ENCODE assay signal across 8 cellular contexts in the genomic region with DNA sequence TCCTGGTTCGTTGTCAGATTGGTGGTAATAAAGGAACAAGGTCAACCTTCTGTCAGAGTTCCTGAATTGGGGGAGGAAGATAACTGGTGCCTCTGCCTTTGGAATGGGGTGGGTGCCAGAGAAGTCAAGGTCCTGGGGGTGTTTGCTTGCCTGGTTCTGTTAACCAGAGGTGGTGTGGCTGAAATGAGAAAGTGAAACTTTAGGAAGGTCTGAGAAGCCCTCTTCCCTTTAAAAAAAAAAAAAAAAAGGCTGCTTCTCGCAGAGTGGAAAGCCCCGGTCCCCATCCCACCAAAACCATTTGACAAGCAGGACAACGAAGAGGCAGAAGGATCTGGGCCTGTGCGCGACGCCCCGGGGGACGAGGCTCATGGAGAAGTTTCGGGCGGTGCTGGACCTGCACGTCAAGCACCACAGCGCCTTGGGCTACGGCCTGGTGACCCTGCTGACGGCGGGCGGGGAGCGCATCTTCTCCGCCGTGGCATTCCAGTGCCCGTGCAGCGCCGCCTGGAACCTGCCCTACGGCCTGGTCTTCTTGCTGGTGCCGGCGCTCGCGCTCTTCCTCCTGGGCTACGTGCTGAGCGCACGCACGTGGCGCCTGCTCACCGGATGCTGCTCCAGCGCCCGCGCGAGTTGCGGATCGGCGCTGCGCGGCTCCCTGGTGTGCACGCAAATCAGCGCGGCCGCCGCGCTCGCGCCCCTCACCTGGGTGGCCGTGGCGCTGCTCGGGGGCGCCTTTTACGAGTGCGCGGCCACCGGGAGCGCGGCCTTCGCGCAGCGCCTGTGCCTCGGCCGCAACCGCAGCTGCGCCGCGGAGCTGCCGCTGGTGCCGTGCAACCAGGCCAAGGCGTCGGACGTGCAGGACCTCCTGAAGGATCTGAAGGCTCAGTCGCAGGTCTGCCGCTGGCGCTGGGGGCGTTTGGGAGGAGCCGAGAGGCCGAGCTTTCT. TPM values are rescaled to one million over a fixed set of nuclear protein-coding genes. Genes with fewer than 3 reads are reported as not detected.
DNase-seq lines count a peak whose midpoint lies in the region; ATAC-seq, FAIRE-seq and TF ChIP-seq lines count a peak whose summit lies in the region.

No MANE protein-coding gene starts in this region.

- no peaks in the 10 kb centered on the region for H3K79me2 ChIP-seq in K562 (ENCODE audit: control insufficient read depth, insufficient read depth, low read length)

- in situ Hi-C loops in K562 (cut with MboI), result no loop called here

- H3K9me1 ChIP-seq in K562 (ENCODE audit: control insufficient read depth, insufficient read depth, low read length), result no peaks in the 10 kb centered on the region

- H3K9ac ChIP-seq in K562 (ENCODE audit: insufficient read depth in 1 of 2, low read depth in 2 of 2, low read length in 2 of 2), result no peak overlapping the region

- no peak for TF ChIP-seq RAD21 in K562 (CRISPR knock-in tag; conservative IDR thresholded peaks at IDR 0.05 in 1 of 2, IDR thresholded peaks at IDR 0.05 in 1 of 2)

- H2AFZ ChIP-seq in K562 (ENCODE audit: low read depth, low read length), result no peak overlapping the region

- peaks cover 52% of the 10 kb centered on the region for H3K27me3 ChIP-seq in SJSA1 (replicated peaks)
- peaks cover 0 to 6% of the 10 kb centered on the region in 2 experiments; a peak in 1 of 5 replicates for H3K27me3 ChIP-seq in K562 (ENCODE audit: control insufficient read depth in 2 of 2, insufficient read depth in 2 of 2, low read length in 2 of 2)

- CTCF ChIA-PET in K562 (lab: Yijun Ruan, JAX; ENCODE audit: low intra/inter-chr PET ratio), result no interaction called here

- no peak for TF ChIP-seq EP300 in K562 (IDR thresholded peaks at IDR 0.05; ENCODE audit: low read length)

- 62% methylated on average over 45 of the region's 81 CpGs for WGBS in K562 (ENCODE audit: insufficient coverage, low coverage, missing lambda C conversion rate)

- DNase-seq in AG09309 (ENCODE audit: low read depth) (no peak), SJSA1 (ENCODE audit: low read depth in 1 of 2, low spot score in 2 of 2) (no peak), K562 (ENCODE audit: extremely low read depth in 1 of 4, low spot score in 3 of 4) (no peak), iris pigment epithelial cell (ENCODE audit: low read depth) (peak; percentile 62), inferior parietal cortex (ENCODE audit: extremely low spot score) (no peak)
- DNase-seq in stimulated activated CD4-positive, alpha-beta T cell treated with anti-CD3 and anti-CD28 coated beads, Interleukin-12 subunit alpha, Interleukin-12 subunit beta, amount 100 ng/mL, for 48 hours (ENCODE audit: low read depth in 2 of 3, low spot score in 1 of 3), result peak in 2 of 3 donors; percentile 10 to 32

- no peaks in the 10 kb centered on the region for H4K20me1 ChIP-seq in K562 (replicated peaks; ENCODE audit: control insufficient read depth, insufficient read depth, low read length)

- ATAC-seq in GM18909 (IDR thresholded peaks at IDR 0.05; ENCODE audit: poor library complexity, unreplicated experiment) (peak; percentile 88), HG03139 (IDR thresholded peaks at IDR 0.05; ENCODE audit: unreplicated experiment) (peak; percentile 88), K562 (no peak)

- no TSS peak for BruUV-seq in K562 (replicated peaks; lab: Mats Ljungman, UMichigan)

- H3K4me1 ChIP-seq in SJSA1 (replicated peaks), result peaks cover 7% of the 10 kb centered on the region
- peaks cover 5 to 8% of the 10 kb centered on the region in 2 experiments; a peak in 3 of 5 replicates for H3K4me1 ChIP-seq in K562 (replicated peaks in 1 of 2; ENCODE audit: control insufficient read depth in 2 of 2, insufficient read depth in 2 of 2, low read length in 2 of 2)

- no peak for TF ChIP-seq CTCF in AG09309 (IDR thresholded peaks at IDR 0.05; ENCODE audit: control insufficient read depth, insufficient read depth, low read depth, low read length, missing control alignments)
- no peak for TF ChIP-seq CTCF in K562 (IDR thresholded peaks at IDR 0.05 in 2 of 3, conservative IDR thresholded peaks at IDR 0.05 in 1 of 3; ENCODE audit: insufficient read depth in 2 of 3, low read depth in 1 of 3, low read length in 3 of 3)

- H3K4me3 ChIP-seq in AG09309 (ENCODE audit: control insufficient read depth, low read depth, low read length), result peak overlapping the region; percentile 29
- H3K4me3 ChIP-seq in SJSA1, result peak overlapping the region; percentile 18
- no peak overlapping the region for H3K4me3 ChIP-seq in K562

- no peak for FAIRE-seq in K562 (lab: Jason Lieb, UNC)

- TF ChIP-seq POLR2A in K562 (conservative IDR thresholded peaks at IDR 0.05), result no peak

- no peak overlapping the region for H3K4me2 ChIP-seq in K562 (ENCODE audit: insufficient read depth, low read length)

- POLR2A ChIA-PET in K562 (lab: Yijun Ruan, JAX), result interaction anchor here (0.6 to 1.2 kb wide), 2 partner anchors 31 to 385 kb away, joined by 3 read pairs; no protein-coding TSS in a partner anchor

- H3K36me3 ChIP-seq in SJSA1 (no peaks in the 10 kb centered on the region), K562 (ENCODE audit: control insufficient read depth, insufficient read depth, low read length) (no peaks in the 10 kb centered on the region)

- intact Hi-C loops in K562 (cut with micrococcal nuclease), result no loop called here

- H3K27ac ChIP-seq in SJSA1 (no peak overlapping the region), K562 (ENCODE audit: extremely low read depth, low read depth, low read length) (no peak overlapping the region)

- peaks cover 8% of the 10 kb centered on the region for H3K9me3 ChIP-seq in SJSA1 (replicated peaks)
- H3K9me3 ChIP-seq in K562 (replicated peaks; ENCODE audit: control insufficient read depth, insufficient read depth, low read depth, low read length), result no peaks in the 10 kb centered on the region

TF ChIP-seq in K562, 482 proteins besides CTCF, POLR2A, EP300 and RAD21 (continues in another document):
- peak; percentile 62 for TF ChIP-seq HNRNPLL (IDR thresholded peaks at IDR 0.05; ENCODE audit: low read depth, low read length, poor library complexity, severe bottlenecking)
- TF ChIP-seq, protein P1, sequence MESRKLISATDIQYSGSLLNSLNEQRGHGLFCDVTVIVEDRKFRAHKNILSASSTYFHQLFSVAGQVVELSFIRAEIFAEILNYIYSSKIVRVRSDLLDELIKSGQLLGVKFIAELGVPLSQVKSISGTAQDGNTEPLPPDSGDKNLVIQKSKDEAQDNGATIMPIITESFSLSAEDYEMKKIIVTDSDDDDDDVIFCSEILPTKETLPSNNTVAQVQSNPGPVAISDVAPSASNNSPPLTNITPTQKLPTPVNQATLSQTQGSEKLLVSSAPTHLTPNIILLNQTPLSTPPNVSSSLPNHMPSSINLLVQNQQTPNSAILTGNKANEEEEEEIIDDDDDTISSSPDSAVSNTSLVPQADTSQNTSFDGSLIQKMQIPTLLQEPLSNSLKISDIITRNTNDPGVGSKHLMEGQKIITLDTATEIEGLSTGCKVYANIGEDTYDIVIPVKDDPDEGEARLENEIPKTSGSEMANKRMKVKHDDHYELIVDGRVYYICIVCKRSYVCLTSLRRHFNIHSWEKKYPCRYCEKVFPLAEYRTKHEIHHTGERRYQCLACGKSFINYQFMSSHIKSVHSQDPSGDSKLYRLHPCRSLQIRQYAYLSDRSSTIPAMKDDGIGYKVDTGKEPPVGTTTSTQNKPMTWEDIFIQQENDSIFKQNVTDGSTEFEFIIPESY (CRISPR knock-in tag; IDR thresholded peaks at IDR 0.05), result peak; percentile 77

RNA-seq across cellular contexts. Expression of gene CALHM6, which starts 0.7 kb away (rescaled TPM):
- total RNA-seq in SJSA1 (2014; rRNA removed; shearing (Covaris generic)), result not detected in 2 replicates
- not detected in 2 replicates for total RNA-seq in K562 (2011; cell fraction: chromatin; rRNA removed; ENCODE audit: low replicate concordance)
- not detected in 2 replicates for total RNA-seq in K562 (2011; cell fraction: nucleolus; rRNA removed)
- total RNA-seq in K562 (2011; cell fraction: nucleoplasm; rRNA removed), result not detected in 2 replicates
- total RNA-seq in K562 (2014; rRNA removed) (not detected in 2 replicates), K562 (2014; rRNA removed; fragmentation: Illumina TruSeq; extraction: Trizol) (not detected in 2 replicates), K562 (2015; rRNA removed; fragmentation: Illumina TruSeq; extraction: Trizol) (not detected in 2 replicates), K562 (2021) (not detected in 2 replicates)
- polyA plus RNA-seq in K562 (2011; rRNA removed) (0.24 TPM in 1 of 2 replicates, not detected in the other), K562 (2014; fragmentation: Illumina TruSeq; extraction: Trizol) (not detected in 2 replicates), K562 (2014; fragmentation: Nextera tagmentation; extraction: Ambion mirVana) (not detected), K562 (2014; rRNA removed) (not detected in 2 replicates)
- polyA plus RNA-seq in K562 (2011; cell fraction: cytosol; rRNA removed), result not detected in 2 replicates
- polyA plus RNA-seq in K562 (2011; cell fraction: nucleus; rRNA removed), result not detected in 2 replicates
- polyA plus RNA-seq in K562 (2012), result not detected in 2 replicates
- not detected in 2 replicates for polyA minus RNA-seq in K562 (2011; rRNA and poly(A)+ RNA removed)
- not detected in 2 replicates for polyA minus RNA-seq in K562 (2011; cell fraction: cytosol; rRNA and poly(A)+ RNA removed)
- polyA minus RNA-seq in K562 (2011; cell fraction: nucleus; rRNA and poly(A)+ RNA removed), result not detected in 2 replicates

RNA-seq across cellular contexts. Expression of gene CALHM5, which starts 49.6 kb away (rescaled TPM):
- 6.2 and 7.2 TPM in 2 replicates for total RNA-seq in SJSA1 (2014; rRNA removed; shearing (Covaris generic))
- 0.05 TPM in 1 of 2 replicates, not detected in the other for total RNA-seq in K562 (2011; cell fraction: chromatin; rRNA removed; ENCODE audit: low replicate concordance)
- not detected in 2 replicates for total RNA-seq in K562 (2011; cell fraction: nucleolus; rRNA removed)
- total RNA-seq in K562 (2011; cell fraction: nucleoplasm; rRNA removed), result under 0.01 TPM in 1 of 2 replicates, not detected in the other
- under 0.01 and 0.08 TPM in 2 replicates for total RNA-seq in K562 (2014; rRNA removed)
- 0.04 and 0.06 TPM in 2 replicates for total RNA-seq in K562 (2014; rRNA removed; fragmentation: Illumina TruSeq; extraction: Trizol)
- under 0.01 TPM in 1 of 2 replicates, not detected in the other for total RNA-seq in K562 (2015; rRNA removed; fragmentation: Illumina TruSeq; extraction: Trizol)
- total RNA-seq in K562 (2021), result 0.02 and 0.04 TPM in 2 replicates
- polyA plus RNA-seq in K562 (2011; rRNA removed), result 0.01 TPM in 1 of 2 replicates, not detected in the other
- not detected in 2 replicates for polyA plus RNA-seq in K562 (2011; cell fraction: cytosol; rRNA removed)
- not detected in 2 replicates for polyA plus RNA-seq in K562 (2011; cell fraction: nucleus; rRNA removed)
- 0.03 and 0.04 TPM in 2 replicates for polyA plus RNA-seq in K562 (2012)
- 0.01 and 0.06 TPM in 2 replicates for polyA plus RNA-seq in K562 (2014; fragmentation: Illumina TruSeq; extraction: Trizol)
- polyA plus RNA-seq in K562 (2014; fragmentation: Nextera tagmentation; extraction: Ambion mirVana), result under 1 TPM in 1 of 2 experiments, not detected in 1; 0.04 TPM
- 0.05 TPM in 1 of 2 replicates, not detected in the other for polyA plus RNA-seq in K562 (2014; rRNA removed)
- polyA minus RNA-seq in K562 (2011; rRNA and poly(A)+ RNA removed), result 0.04 TPM in 1 of 2 replicates, not detected in the other
- not detected in 2 replicates for polyA minus RNA-seq in K562 (2011; cell fraction: cytosol; rRNA and poly(A)+ RNA removed)
- not detected in 2 replicates for polyA minus RNA-seq in K562 (2011; cell fraction: nucleus; rRNA and poly(A)+ RNA removed)

Comparison
In these comparisons a context has a peak if more than half of its experiments do, and no peak if none do; other contexts are left out.
1. DNase-seq: peak in iris pigment epithelial cell (single experiment) and stimulated activated CD4-positive, alpha-beta T cell treated with anti-CD3 and anti-CD28 coated beads, Interleukin-12 subunit alpha, Interleukin-12 subunit beta, amount 100 ng/mL, for 48 hours (2 of 3); none in AG09309 (single experiment), SJSA1 (0 of 2), K562 (0 of 4) and inferior parietal cortex (single experiment).